Comparison of ENCODE assay signal across 22 cellular contexts in the genomic region with DNA sequence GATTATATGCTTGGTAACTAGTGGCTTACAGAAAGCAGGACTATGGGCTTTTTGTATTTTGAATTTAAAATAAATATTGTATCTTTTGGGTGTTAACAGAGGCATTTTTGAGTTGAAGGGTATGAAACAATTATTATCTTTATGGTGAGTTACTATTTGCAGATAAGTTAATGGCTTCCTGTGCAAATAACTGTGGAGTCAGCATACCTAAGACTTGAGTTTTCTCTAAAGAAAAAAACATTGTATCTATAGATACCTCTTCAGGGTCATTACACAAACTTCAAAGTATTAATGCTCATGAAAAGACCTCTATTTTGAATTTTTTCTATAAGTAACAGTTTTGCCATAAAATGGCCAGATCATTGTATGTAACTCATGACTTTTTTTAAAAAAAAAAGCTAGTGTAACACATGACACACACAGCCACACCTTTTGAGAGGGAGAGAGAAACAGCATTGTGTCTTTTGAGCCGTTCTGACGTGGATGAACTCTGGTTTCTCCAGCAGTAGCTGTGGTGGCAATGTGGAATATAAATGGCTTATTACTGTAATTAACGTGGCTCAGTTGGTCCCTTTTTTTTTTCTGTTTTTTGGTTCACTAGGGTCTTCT. TPM values are rescaled to one million over a fixed set of nuclear protein-coding genes. Genes with fewer than 3 reads are reported as not detected.
DNase-seq lines count a peak whose midpoint lies in the region; ATAC-seq, FAIRE-seq and TF ChIP-seq lines count a peak whose summit lies in the region.
"Had no signal": no experiment of that assay in that cellular context is flagged by ENCODE, and none has a peak within 500 bp of the region (broad histone marks: within the 10 kb centered on the region; RNA-seq: fewer than 3 reads in every experiment).

No MANE protein-coding gene starts in this region.

- no peak for DNase-seq in CD8-positive, alpha-beta memory T cell
- no peak for DNase-seq in GM19239 (ENCODE audit: insufficient read length, low spot score)
- DNase-seq in naive B cell, result no peak
- no peak for DNase-seq in esophagus squamous epithelium (lab: John Stamatoyannopoulos, UW)
- no peak for DNase-seq in NOMO-1 (lab: John Stamatoyannopoulos, UW; ENCODE audit: unreplicated experiment in 2 of 2)
- DNase-seq in OCI-M2 (lab: John Stamatoyannopoulos, UW; ENCODE audit: unreplicated experiment), result no peak
- DNase-seq: activated CD4-positive, alpha-beta T cell treated with anti-CD3 and anti-CD28 coated beads for 1 hour; activated naive CD8-positive, alpha-beta T cell treated with anti-CD3 and anti-CD28 coated beads, Interleukin-2, amount 10 ng/mL, durations not matched to agents 7 days and 5 days; effector CD4-positive, alpha-beta T cell; mesenchymal stem cell; NCI-H1436 treated with DMSO at 0.1 percent for 48 hours; stimulated activated naive CD8-positive, alpha-beta T cell treated with anti-CD3 and anti-CD28 coated beads, Interleukin-15, Interleukin-2, amounts not matched to agents 100 U/mL and 50 U/mL, for 24 hours; T1000 had no signal

- POLR2A ChIA-PET in CD8-positive, alpha-beta memory T cell (lab: Charles Lee), result interaction anchor here (0.7 to 2.8 kb wide), 2 partner anchors 36 to 699 kb away, joined by 3 to 13 read pairs; partner anchors contain the start of gene PLEKHG1

- H3F3A ChIP-seq in SU-DHL-6 (ENCODE audit: insufficient read depth), result peaks cover 30% of the 10 kb centered on the region

- H2AFZ ChIP-seq in SU-DHL-6 (ENCODE audit: low read depth, low read length, severe bottlenecking), result no peak overlapping the region

- WGBS in esophagus squamous epithelium, 2 donors, result 68 to 70% methylated on average over 3 of the region's 3 CpGs

- no peak for TF ChIP-seq POLR2A in esophagus squamous epithelium (IDR thresholded peaks at IDR 0.05)

- peak overlapping the region; percentile 9; the same call in 1 of the 2 replicates for H3K9ac ChIP-seq in SU-DHL-6 (ENCODE audit: low read length)

- H4K20me1 ChIP-seq in SU-DHL-6 (ENCODE audit: low read depth, low read length), result no peaks in the 10 kb centered on the region

- H3K27ac Mint-ChIP-seq in CD8-positive, alpha-beta memory T cell, result peak overlapping the region in 7 of 8 donors; percentile 19 to 86 (median 49)
- peak overlapping the region; percentile 91 to 100 (median 99) for H3K27ac Mint-ChIP-seq in naive B cell
- H3K27ac Mint-ChIP-seq: activated naive CD8-positive, alpha-beta T cell treated with anti-CD3 and anti-CD28 coated beads, Interleukin-2, amount 10 ng/mL, durations not matched to agents 7 days and 5 days; activated T-helper 2 cell treated with anti-CD3 and anti-CD28 coated beads, Interferon-gamma antibody, Interleukin-2, Interleukin-4, amounts not matched to agents 10 μg/mL and 5 μg/mL and 100 μg/mL, durations not matched to agents 14 hours and 24 hours and 36 hours; natural killer cell treated with Interleukin-12 subunit alpha and Interleukin-12 subunit beta and Interleukin-15 and Interleukin-18, amount 100 ng/mL, for 72 hours had no signal

- peaks cover 5% of the 10 kb centered on the region for H3K4me1 ChIP-seq in CD8-positive, alpha-beta memory T cell (ENCODE audit: insufficient read depth, low read length)
- H3K4me1 ChIP-seq in esophagus squamous epithelium, result peaks cover 9 to 38% (median 10%) of the 10 kb centered on the region in 3 donors

- H3K36me3 ChIP-seq in CD8-positive, alpha-beta memory T cell (ENCODE audit: insufficient read depth, low read length), result no peaks in the 10 kb centered on the region
- no peaks in the 10 kb centered on the region for H3K36me3 ChIP-seq in SU-DHL-6 (ENCODE audit: low read length)
- no peaks in the 10 kb centered on the region for H3K36me3 ChIP-seq in esophagus squamous epithelium
- H3K36me3 ChIP-seq: gastroesophageal sphincter, SJSA1, tibial nerve had no signal

- CTCF ChIA-PET in CD8-positive, alpha-beta memory T cell (lab: Charles Lee), result no interaction called here

- H3K9me3 ChIP-seq in CD8-positive, alpha-beta memory T cell (ENCODE audit: low read length), result no peaks in the 10 kb centered on the region
- H3K9me3 ChIP-seq in SU-DHL-6 (ENCODE audit: insufficient read depth, low read length), result no peaks in the 10 kb centered on the region
- no peaks in the 10 kb centered on the region for H3K9me3 ChIP-seq in esophagus squamous epithelium
- H3K9me3 ChIP-seq: gastroesophageal sphincter, SJSA1, tibial nerve had no signal

- peak; percentile 91 for FAIRE-seq in GM19239 (lab: Jason Lieb, UNC)
- FAIRE-seq: RCC 7860 had no signal

- no peaks in the 10 kb centered on the region for H3K9me3 Mint-ChIP-seq in CD8-positive, alpha-beta memory T cell
- no peaks in the 10 kb centered on the region for H3K9me3 Mint-ChIP-seq in naive B cell
- H3K9me3 Mint-ChIP-seq: activated naive CD8-positive, alpha-beta T cell treated with anti-CD3 and anti-CD28 coated beads, Interleukin-2, amount 10 ng/mL, durations not matched to agents 7 days and 5 days; activated T-helper 2 cell treated with anti-CD3 and anti-CD28 coated beads, Interferon-gamma antibody, Interleukin-2, Interleukin-4, amounts not matched to agents 10 μg/mL and 5 μg/mL and 100 μg/mL, durations not matched to agents 14 hours and 24 hours and 36 hours; natural killer cell treated with Interleukin-12 subunit alpha and Interleukin-12 subunit beta and Interleukin-15 and Interleukin-18, amount 100 ng/mL, for 72 hours had no signal

- TF ChIP-seq CTCF in SU-DHL-6 (IDR thresholded peaks at IDR 0.05; ENCODE audit: insufficient read depth, low read length, poor library complexity, severe bottlenecking) (no peak), esophagus squamous epithelium (IDR thresholded peaks at IDR 0.05) (no peak)

- H3K4me3 Mint-ChIP-seq in CD8-positive, alpha-beta memory T cell, result peak overlapping the region in 6 of 7 donors; percentile 3 to 90 (median 34)
- peak overlapping the region; percentile 27 to 99 (median 97) for H3K4me3 Mint-ChIP-seq in naive B cell
- H3K4me3 Mint-ChIP-seq: activated naive CD8-positive, alpha-beta T cell treated with anti-CD3 and anti-CD28 coated beads, Interleukin-2, amount 10 ng/mL, durations not matched to agents 7 days and 5 days; natural killer cell treated with Interleukin-12 subunit alpha and Interleukin-12 subunit beta and Interleukin-15 and Interleukin-18, amount 100 ng/mL, for 72 hours had no signal

- H3K27me3 Mint-ChIP-seq in CD8-positive, alpha-beta memory T cell, result peaks cover 0 to 5% of the 10 kb centered on the region in 2 donors
- H3K27me3 Mint-ChIP-seq in naive B cell, result no peaks in the 10 kb centered on the region

- H3K4me1 Mint-ChIP-seq in CD8-positive, alpha-beta memory T cell, result peaks cover 64 to 87% (median 67%) of the 10 kb centered on the region in 3 donors
- H3K4me1 Mint-ChIP-seq in naive B cell, result peaks cover 76 to 96% (median 90%) of the 10 kb centered on the region in 3 donors

- ATAC-seq in naive B cell (ENCODE audit: low read depth in 2 of 2), result peak in 1 of 2 donors; percentile 7
- ATAC-seq: esophagus mucosa; gastroesophageal sphincter; HCT116; natural killer cell treated with Interleukin-12 subunit alpha and Interleukin-12 subunit beta and Interleukin-15 and Interleukin-18, amount 100 ng/mL, for 72 hours had no signal

- no peak overlapping the region for H3K27ac ChIP-seq in CD8-positive, alpha-beta memory T cell (ENCODE audit: low read depth, low read length)
- H3K27ac ChIP-seq in SU-DHL-6 (ENCODE audit: low read depth, low read length) (peak overlapping the region; percentile 77; the same call in 1 of the 2 replicates), esophagus squamous epithelium (peak overlapping the region in 1 of 4 donors; percentile 7)
- H3K27ac ChIP-seq: gastroesophageal sphincter, SJSA1 had no signal

- peaks cover 17% of the 10 kb centered on the region; the same call in 1 of the 2 replicates for H3K79me2 ChIP-seq in SU-DHL-6 (ENCODE audit: insufficient read depth, low read length)

- H3K36me3 Mint-ChIP-seq in CD8-positive, alpha-beta memory T cell, result peaks cover 0 to 6% (median 1%) of the 10 kb centered on the region in 3 donors
- H3K36me3 Mint-ChIP-seq in naive B cell, result peaks cover 15 to 26% of the 10 kb centered on the region in 2 donors
- H3K36me3 Mint-ChIP-seq: activated naive CD8-positive, alpha-beta T cell treated with anti-CD3 and anti-CD28 coated beads, Interleukin-2, amount 10 ng/mL, durations not matched to agents 7 days and 5 days; natural killer cell treated with Interleukin-12 subunit alpha and Interleukin-12 subunit beta and Interleukin-15 and Interleukin-18, amount 100 ng/mL, for 72 hours had no signal

- intact Hi-C loops in esophagus squamous epithelium (cut with DNase I), result no loop called here

- no peak overlapping the region for H3K4me3 ChIP-seq in CD8-positive, alpha-beta memory T cell (ENCODE audit: low read length)
- H3K4me3 ChIP-seq in SU-DHL-6 (ENCODE audit: insufficient read depth, low read length, poor library complexity, severe bottlenecking) (no peak overlapping the region), esophagus squamous epithelium (no peak overlapping the region)
- H3K4me3 ChIP-seq: gastroesophageal sphincter, SJSA1, tibial nerve had no signal

- peak overlapping the region; percentile 78 for H3K4me2 ChIP-seq in SU-DHL-6 (ENCODE audit: low read depth, low read length, poor library complexity, severe bottlenecking)

- no peaks in the 10 kb centered on the region for H3K9me2 ChIP-seq in SU-DHL-6 (replicated peaks; ENCODE audit: insufficient read depth, low read length)

- no peaks in the 10 kb centered on the region for H3K27me3 ChIP-seq in CD8-positive, alpha-beta memory T cell (ENCODE audit: insufficient read depth, low read length, poor library complexity, severe bottlenecking)
- H3K27me3 ChIP-seq in SU-DHL-6 (ENCODE audit: low read length) (no peaks in the 10 kb centered on the region), esophagus squamous epithelium (no peaks in the 10 kb centered on the region)
- H3K27me3 ChIP-seq: gastroesophageal sphincter, tibial nerve had no signal

RNA-seq across cellular contexts. Expression of gene PLEKHG1, which starts 36.3 kb away (rescaled TPM):
- total RNA-seq in CD8-positive, alpha-beta memory T cell, result 1 to 10 TPM; 8.8 to 9.4 TPM
- polyA plus RNA-seq in CD8-positive, alpha-beta memory T cell, result 1.9 TPM
- polyA plus RNA-seq in naive B cell (ENCODE audit: low read depth in 6 of 6), result 10 to 100 TPM; 38.3 to 82.2 (median 50.0) TPM
- 10 to 100 TPM; 22.7 to 36.0 (median 27.6) TPM for total RNA-seq in esophagus squamous epithelium
